ENCODE assay signal across 17 cellular contexts in genomic region chr19:50581795-50582660, GRCh38. TPM values are rescaled to one million over a fixed set of nuclear protein-coding genes. Genes with fewer than 3 reads are reported as not detected.
"Had no signal": no experiment of that assay in that cellular context is flagged by ENCODE, and none has a peak within 500 bp of the region (broad histone marks: within the 10 kb centered on the region; RNA-seq: fewer than 3 reads in every experiment).

No MANE protein-coding gene starts in this region.

RNA-seq across cellular contexts. Expression of gene LRRC4B, which starts 13.8 kb away (rescaled TPM):
- total RNA-seq: activated B cell treated with CpG ODN at 0.5 μM for 24 hours; activated CD4-positive, alpha-beta memory T cell treated with anti-CD3 and anti-CD28 coated beads for 36 hours; activated CD8-positive, alpha-beta memory T cell treated with anti-CD3 and anti-CD28 coated beads for 36 hours; activated CD8-positive, alpha-beta T cell treated with anti-CD3 and anti-CD28 coated beads for 36 hours; activated naive CD4-positive, alpha-beta T cell treated with anti-CD3 and anti-CD28 coated beads for 36 hours; activated naive CD4-positive, alpha-beta T cell treated with anti-CD3 and anti-CD28 coated beads, Interleukin-2, amount 50 U/mL, for 72 hours; activated naive CD8-positive, alpha-beta T cell treated with anti-CD3 and anti-CD28 coated beads for 36 hours; activated T-cell treated with anti-CD3 and anti-CD28 coated beads, Interleukin-2, amount 50 U/mL, for 4 hours; activated T-helper 17 cell treated with anti-CD3 and anti-CD28 coated beads, Interleukin-2, amount 50 U/mL, for 72 hours; astrocyte; T-cell; T-helper 1 cell treated with Interleukin-12 subunit alpha and Interleukin-12 subunit beta and Interleukin-4 antibody, amounts not matched to agents 30 ng/mL and 1 ng/mL, for 36 hours; T-helper 17 cell; T-helper 2 cell treated with Interferon-gamma antibody and Interleukin-4, amounts not matched to agents 100 ng/mL and 5 ng/mL, for 36 hours had no signal

RNA-seq across cellular contexts. Expression of gene SYT3, which starts 57.7 kb away (rescaled TPM):
- total RNA-seq: activated CD4-positive, alpha-beta memory T cell treated with anti-CD3 and anti-CD28 coated beads for 36 hours; activated CD4-positive, alpha-beta T cell treated with anti-CD3 and anti-CD28 coated beads, Interleukin-2, amount 10 ng/mL, durations not matched to agents 24 days and 14 days; activated CD8-positive, alpha-beta T cell treated with anti-CD3 and anti-CD28 coated beads for 36 hours; activated naive CD4-positive, alpha-beta T cell treated with anti-CD3 and anti-CD28 coated beads for 36 hours; activated T-helper 1 cell treated with anti-CD3 and anti-CD28 coated beads, Interleukin-12 subunit alpha, Interleukin-12 subunit beta, Interleukin-2, Interleukin-4 antibody, amounts not matched to agents 30 ng/mL and 10 ng/mL and 1 ng/mL, durations not matched to agents 14 hours and 24 hours and 36 hours; activated T-helper 17 cell treated with anti-CD3 and anti-CD28 coated beads, Interleukin-2, amount 50 U/mL, for 72 hours; astrocyte; T-helper 1 cell treated with Interleukin-12 subunit alpha and Interleukin-12 subunit beta and Interleukin-4 antibody, amounts not matched to agents 30 ng/mL and 1 ng/mL, for 36 hours; T-helper 17 cell; T-helper 2 cell treated with Interferon-gamma antibody and Interleukin-4, amounts not matched to agents 100 ng/mL and 5 ng/mL, for 36 hours had no signal
- polyA plus RNA-seq: aorta had no signal
